39 cellular contexts compared by ENCODE assay signal in genomic region chr11:6083129-6083528, GRCh38. TPM values are rescaled to one million over a fixed set of nuclear protein-coding genes. Genes with fewer than 3 reads are reported as not detected.
"Had no signal": no experiment of that assay in that cellular context is flagged by ENCODE, and none has a peak within 500 bp of the region (broad histone marks: within the 10 kb centered on the region; RNA-seq: fewer than 3 reads in every experiment).

No MANE protein-coding gene starts in this region.

- H3K4me3 ChIP-seq: MG63 had no signal

- DNase-seq: Karpas-422, Kasumi-1, MG63, MM.1S, MV-4-11, NCI-H1048, NCI-H1092, NCI-H1092 treated with DMSO at 0.1 percent for 48 hours, NCI-H1105, NCI-H1105 treated with DMSO at 0.1 percent for 48 hours, NCI-H1417, NCI-H1417 treated with DMSO at 0.1 percent for 48 hours, NCI-H1436, NCI-H1436 treated with DMSO at 0.1 percent for 48 hours, NCI-H146, NCI-H1694, NCI-H1694 treated with DMSO at 0.1 percent for 48 hours, NCI-H187, NCI-H187 treated with DMSO at 0.1 percent for 48 hours, NCI-H1930, NCI-H2029, NCI-H2029 treated with DMSO at 0.1 percent for 48 hours, NCI-H2081, NCI-H2081 treated with DMSO at 0.1 percent for 48 hours, NCI-H2107, NCI-H2171, NCI-H2171 treated with DMSO at 0.1 percent for 48 hours, NCI-H2227 treated with DMSO at 0.1 percent for 48 hours, NCI-H226, NCI-H345, NCI-H446, NCI-H446 treated with DMSO at 0.1 percent for 48 hours, NCI-H510A, NCI-H510A treated with DMSO at 0.1 percent for 48 hours, NCI-H524 had no signal

- H3K27me3 ChIP-seq: MG63 had no signal

- H3K36me3 ChIP-seq: MG63 had no signal

- H3K9me3 ChIP-seq: MG63 had no signal

RNA-seq across cellular contexts. Expression of gene OR56B4, which starts 24.4 kb away (rescaled TPM):
- total RNA-seq: LHCN-M2, M059J, MCF 10A, NCI-H460 had no signal

RNA-seq across cellular contexts. Expression of gene OR56A1, which starts 52.6 kb away (rescaled TPM):
- total RNA-seq: LHCN-M2, M059J, MCF 10A, NCI-H460 had no signal
